26 cellular contexts compared by ENCODE assay signal in the genomic region with DNA sequence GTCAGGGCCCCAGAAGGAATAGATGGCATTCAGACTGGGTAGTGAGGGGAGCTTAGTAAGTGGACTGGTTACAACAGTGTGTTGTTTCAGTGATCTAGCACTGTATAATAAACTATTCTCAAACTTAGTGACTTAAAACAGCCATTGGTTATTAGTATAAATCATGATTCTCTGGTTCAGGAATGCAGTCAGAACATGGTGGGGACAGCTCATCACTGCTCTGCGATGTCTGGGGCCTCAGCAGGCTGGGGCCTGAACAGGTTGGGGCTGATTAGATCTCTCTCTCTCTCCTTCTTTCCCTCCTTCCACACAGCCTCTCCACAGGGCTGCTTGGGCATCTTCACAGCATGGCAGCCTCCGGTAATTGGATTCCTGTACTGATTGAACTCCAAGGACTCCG.
"Had no signal": no experiment of that assay in that cellular context is flagged by ENCODE, and none has a peak within 500 bp of the region (broad histone marks: within the 10 kb centered on the region; RNA-seq: fewer than 3 reads in every experiment).

No MANE protein-coding gene starts in this region.

- H3K4me1 Mint-ChIP-seq: activated CD4-positive, alpha-beta T cell treated with anti-CD3 and anti-CD28 coated beads for 36 hours; immature natural killer cell; nephron had no signal

- DNase-seq: activated CD4-positive, alpha-beta memory T cell treated with anti-CD3 and anti-CD28 coated beads for 36 hours; activated CD4-positive, alpha-beta T cell treated with anti-CD3 and anti-CD28 coated beads for 36 hours; activated gamma-delta T cell treated with Interleukin-2 at 50 U/mL for 16 hours; activated T-cell treated with anti-CD3 and anti-CD28 coated beads for 4 hours; amniotic stem cell; body of pancreas; caudate nucleus; colonic mucosa; heart left ventricle; immature natural killer cell; left cardiac atrium; lower lobe of right lung; nucleus accumbens; posterior cingulate gyrus; retina; stimulated activated CD4-positive, alpha-beta T cell treated with anti-CD3 and anti-CD28 coated beads, Interleukin-2, amount 100 ng/mL, for 24 hours; stimulated activated naive CD8-positive, alpha-beta T cell treated with anti-CD3 and anti-CD28 coated beads, Interleukin-15, Interleukin-2, amounts not matched to agents 100 U/mL and 50 U/mL, for 24 hours; substantia nigra; T-helper 17 cell had no signal

- ATAC-seq: activated CD4-positive, alpha-beta T cell treated with anti-CD3 and anti-CD28 coated beads for 36 hours; body of pancreas; gastroesophageal sphincter; heart left ventricle; left cardiac atrium; lower lobe of right lung; stimulated activated naive CD8-positive, alpha-beta T cell treated with anti-CD3 and anti-CD28 coated beads, Interleukin-15, Interleukin-2, amounts not matched to agents 100 U/mL and 50 U/mL, for 24 hours; T-helper 17 cell; WTC11 had no signal

- H3K9me3 Mint-ChIP-seq: activated CD4-positive, alpha-beta memory T cell treated with anti-CD3 and anti-CD28 coated beads for 36 hours; activated T-helper 1 cell treated with anti-CD3 and anti-CD28 coated beads, Interleukin-12 subunit alpha, Interleukin-12 subunit beta, Interleukin-2, Interleukin-4 antibody, amounts not matched to agents 30 ng/mL and 10 ng/mL and 1 ng/mL, durations not matched to agents 14 hours and 24 hours and 36 hours; immature natural killer cell; nephron had no signal

- H3K27ac Mint-ChIP-seq: activated CD4-positive, alpha-beta memory T cell treated with anti-CD3 and anti-CD28 coated beads for 36 hours; activated CD4-positive, alpha-beta T cell treated with anti-CD3 and anti-CD28 coated beads for 36 hours; activated naive CD8-positive, alpha-beta T cell; activated T-helper 1 cell treated with anti-CD3 and anti-CD28 coated beads, Interleukin-12 subunit alpha, Interleukin-12 subunit beta, Interleukin-2, Interleukin-4 antibody, amounts not matched to agents 30 ng/mL and 10 ng/mL and 1 ng/mL, durations not matched to agents 14 hours and 24 hours and 36 hours; immature natural killer cell; nephron; T-helper 17 cell; WTC11 had no signal

- H3K4me3 ChIP-seq: body of pancreas, colonic mucosa, gastroesophageal sphincter, heart left ventricle, lower lobe of right lung, tibial nerve, vagina had no signal

- H3K4me3 Mint-ChIP-seq: activated CD4-positive, alpha-beta memory T cell treated with anti-CD3 and anti-CD28 coated beads for 36 hours; activated CD4-positive, alpha-beta T cell treated with anti-CD3 and anti-CD28 coated beads for 36 hours; activated naive CD8-positive, alpha-beta T cell; activated T-helper 1 cell treated with anti-CD3 and anti-CD28 coated beads, Interleukin-12 subunit alpha, Interleukin-12 subunit beta, Interleukin-2, Interleukin-4 antibody, amounts not matched to agents 30 ng/mL and 10 ng/mL and 1 ng/mL, durations not matched to agents 14 hours and 24 hours and 36 hours; immature natural killer cell; nephron; T-helper 17 cell; WTC11 had no signal

- H3K27me3 Mint-ChIP-seq: activated CD4-positive, alpha-beta memory T cell treated with anti-CD3 and anti-CD28 coated beads for 36 hours; activated CD4-positive, alpha-beta T cell treated with anti-CD3 and anti-CD28 coated beads for 36 hours; activated naive CD8-positive, alpha-beta T cell had no signal

- H3K36me3 Mint-ChIP-seq: activated CD4-positive, alpha-beta memory T cell treated with anti-CD3 and anti-CD28 coated beads for 36 hours; activated naive CD8-positive, alpha-beta T cell; immature natural killer cell had no signal
